ENCODE assay signal across 12 cellular contexts in the genomic region with DNA sequence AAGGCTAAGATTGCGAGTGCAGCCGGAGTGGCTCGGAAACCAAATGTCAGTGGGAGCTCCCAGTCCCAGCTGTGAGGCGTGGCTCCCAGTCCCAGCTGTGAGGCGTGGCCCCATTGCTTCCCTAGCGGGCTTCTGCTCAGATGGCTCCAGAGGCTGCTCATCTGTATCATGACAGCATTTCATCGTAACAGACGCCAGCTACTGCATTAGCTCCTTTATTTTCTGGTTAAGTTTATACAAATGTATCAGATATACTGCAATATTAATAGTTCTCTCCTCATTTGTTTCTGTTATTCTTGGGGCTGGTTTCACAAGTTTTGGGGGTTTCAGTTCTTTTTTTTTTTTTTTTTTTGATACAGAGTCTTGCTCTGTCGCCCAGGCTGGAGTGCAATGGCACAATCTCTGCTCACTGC. TPM values are rescaled to one million over a fixed set of nuclear protein-coding genes. Genes with fewer than 3 reads are reported as not detected.
A peak's percentile ranks its signal among the peaks of the same experiment; 100 is the strongest.
DNase-seq lines count a peak whose midpoint lies in the region; ATAC-seq and TF ChIP-seq lines count a peak whose summit lies in the region.
"Had no signal": no experiment of that assay in that cellular context is flagged by ENCODE, and none has a peak within 500 bp of the region (broad histone marks: within the 10 kb centered on the region; RNA-seq: fewer than 3 reads in every experiment).

No MANE protein-coding gene starts in this region.

- no peak for TF ChIP-seq EP300 in gastroesophageal sphincter (IDR thresholded peaks at IDR 0.05)

- H3K27ac Mint-ChIP-seq in naive thymus-derived CD8-positive, alpha-beta T cell: no peak overlapping the region
- H3K27ac Mint-ChIP-seq: brain had no signal

- H3K4me3 Mint-ChIP-seq in naive thymus-derived CD8-positive, alpha-beta T cell: peak overlapping the region in 1 of 10 donors; percentile 55
- H3K4me3 Mint-ChIP-seq: brain had no signal

- ATAC-seq in GM18499 (IDR thresholded peaks at IDR 0.05; ENCODE audit: insufficient read depth, unreplicated experiment) (peak; percentile 76), GM21423 (IDR thresholded peaks at IDR 0.05; ENCODE audit: unreplicated experiment) (peak; percentile 69), HG03175 (IDR thresholded peaks at IDR 0.05; ENCODE audit: unreplicated experiment) (peak; percentile 75), gastroesophageal sphincter (peak; percentile 60)
- no peak for ATAC-seq in naive thymus-derived CD8-positive, alpha-beta T cell

- H3K4me3 ChIP-seq in gastroesophageal sphincter: no peak overlapping the region

- peaks cover 0 to 10% (median 2%) of the 10 kb centered on the region in 5 donors for H3K27me3 Mint-ChIP-seq in naive thymus-derived CD8-positive, alpha-beta T cell

- no peaks in the 10 kb centered on the region for H3K9me3 Mint-ChIP-seq in naive thymus-derived CD8-positive, alpha-beta T cell

- H3K4me1 ChIP-seq in gastroesophageal sphincter: no peaks in the 10 kb centered on the region

- no peaks in the 10 kb centered on the region for H3K36me3 ChIP-seq in gastroesophageal sphincter
- H3K36me3 ChIP-seq: neutrophil had no signal

- H3K4me1 Mint-ChIP-seq in naive thymus-derived CD8-positive, alpha-beta T cell: peaks cover 5 to 36% (median 9%) of the 10 kb centered on the region in 4 donors

- H3K36me3 Mint-ChIP-seq in naive thymus-derived CD8-positive, alpha-beta T cell: no peaks in the 10 kb centered on the region
- H3K36me3 Mint-ChIP-seq: brain had no signal

- H3K9me3 ChIP-seq in gastroesophageal sphincter: no peaks in the 10 kb centered on the region
- H3K9me3 ChIP-seq: neutrophil had no signal

- H3K27ac ChIP-seq in gastroesophageal sphincter: no peak overlapping the region
- H3K27ac ChIP-seq: HL-60, neutrophil had no signal

- TF ChIP-seq CTCF in gastroesophageal sphincter (IDR thresholded peaks at IDR 0.05): no peak
- TF ChIP-seq CTCF in GM10266 (IDR thresholded peaks at IDR 0.05; ENCODE audit: control insufficient read depth, insufficient read depth, low read depth, missing control alignments): no peak

- no peak for TF ChIP-seq POLR2A in gastroesophageal sphincter (IDR thresholded peaks at IDR 0.05)

- POLR2A ChIA-PET in naive thymus-derived CD8-positive, alpha-beta T cell (lab: Charles Lee): no interaction called here

- WGBS in gastroesophageal sphincter (ENCODE audit: low coverage in 1 of 2), 2 donors: 33 to 35% methylated on average over 6 to 7 of the region's 9 CpGs

- H3K27me3 ChIP-seq in gastroesophageal sphincter: peaks cover 20% of the 10 kb centered on the region

- DNase-seq in activated gamma-delta T cell treated with Interleukin-2 at 50 U/mL for 16 hours (no peak), GM10266 (ENCODE audit: extremely low spot score) (no peak), COLO668 (lab: John Stamatoyannopoulos, UW; ENCODE audit: unreplicated experiment) (no peak)
- no peak for DNase-seq in naive thymus-derived CD8-positive, alpha-beta T cell
- DNase-seq: activated CD4-positive, alpha-beta T cell treated with anti-CD3 and anti-CD28 coated beads, Interleukin-2, amount 50 U/mL, for 48 hours had no signal

RNA-seq across cellular contexts. Expression of gene TBXT, which starts 34.7 kb away (rescaled TPM):
- not detected for total RNA-seq in gastroesophageal sphincter
- not detected for total RNA-seq in naive thymus-derived CD8-positive, alpha-beta T cell
- not detected for polyA plus RNA-seq in naive thymus-derived CD8-positive, alpha-beta T cell

Comparison
In these comparisons a context has a peak if more than half of its experiments do, and no peak if none do; other contexts are left out.
1. ATAC-seq: peak in GM18499 (single experiment), GM21423 (single experiment), HG03175 (single experiment) and gastroesophageal sphincter (single experiment); none in naive thymus-derived CD8-positive, alpha-beta T cell (0 of 2).